8 cellular contexts compared by ENCODE assay signal in the genomic region with DNA sequence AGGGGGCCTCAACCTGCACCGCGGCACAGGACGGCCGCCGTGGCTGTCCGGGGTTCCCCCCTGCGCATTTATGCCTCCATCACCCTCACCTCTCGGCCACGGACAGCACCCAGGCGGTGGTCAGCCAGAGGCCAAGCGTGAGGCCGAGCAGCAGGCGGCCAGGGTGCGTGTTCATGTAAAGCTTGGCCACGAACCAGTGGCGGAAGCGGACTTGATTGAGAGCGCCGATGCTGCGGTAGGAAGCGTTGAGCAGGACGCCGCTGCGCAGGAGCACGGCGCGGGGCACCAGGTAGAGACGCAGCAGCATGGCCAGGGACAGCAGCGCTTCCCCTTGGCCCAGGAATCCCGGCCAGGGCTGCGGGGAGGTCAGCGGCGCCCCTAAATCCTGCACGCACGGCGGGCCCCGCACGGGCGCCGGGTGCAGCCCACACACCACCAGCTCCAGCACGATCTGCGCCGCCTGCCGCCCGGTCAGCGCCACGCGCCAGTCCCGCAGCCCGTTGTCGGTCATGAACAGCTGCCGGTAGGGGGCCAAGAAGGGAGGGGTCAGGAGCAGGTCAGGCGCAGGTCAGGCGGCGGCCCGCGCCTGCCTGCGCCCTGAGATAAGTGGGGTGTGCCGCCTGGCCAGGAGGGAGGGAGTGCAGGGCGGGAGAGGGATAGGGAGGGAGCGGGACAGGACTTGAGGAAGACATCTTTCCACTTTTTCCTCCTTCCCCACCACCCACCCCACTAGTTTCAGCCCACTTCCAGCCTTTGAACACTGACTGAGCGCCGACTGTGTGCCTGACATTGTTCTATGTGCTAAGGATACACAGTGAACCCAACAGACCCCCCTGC. TPM values are rescaled to one million over a fixed set of nuclear protein-coding genes. Genes with fewer than 3 reads are reported as not detected.
A peak's percentile ranks its signal among the peaks of the same experiment; 100 is the strongest.
DNase-seq lines count a peak whose midpoint lies in the region; ATAC-seq and TF ChIP-seq lines count a peak whose summit lies in the region.

No MANE protein-coding gene starts in this region.

- no peak overlapping the region for H3K9ac ChIP-seq in BLaER1

- ATAC-seq in WTC11 (peak; percentile 83), GM21717 (IDR thresholded peaks at IDR 0.05; ENCODE audit: unreplicated experiment) (no peak), GM21381 (IDR thresholded peaks at IDR 0.05; ENCODE audit: unreplicated experiment) (no peak)

- no peaks in the 10 kb centered on the region for H4K20me1 ChIP-seq in BLaER1

- no peak overlapping the region for H3K27ac Mint-ChIP-seq in WTC11

- H3K9me3 Mint-ChIP-seq in WTC11, result no peaks in the 10 kb centered on the region

- no peak overlapping the region for H3K27ac ChIP-seq in BLaER1
- H3K27ac ChIP-seq in cardiac muscle cell, result no peak overlapping the region

- H3K4me1 ChIP-seq in BLaER1 (peaks cover 58% of the 10 kb centered on the region), cardiac muscle cell (ENCODE audit: low read depth) (peaks cover 4% of the 10 kb centered on the region)

- H3K4me3 Mint-ChIP-seq in WTC11, result peak overlapping the region; percentile 72

- TF ChIP-seq CTCF in WTC11 (IDR thresholded peaks at IDR 0.05) (peak; percentile 44), cardiac muscle cell (IDR thresholded peaks at IDR 0.05; ENCODE audit: low read depth, low read length) (peak; percentile 74)

- DNase-seq in WTC11 (ENCODE audit: low spot score) (peak; percentile 92), cardiac muscle cell (ENCODE audit: low read depth in 1 of 2, low spot score in 1 of 2) (peak; percentile 69 to 86), occipital lobe (lab: John Stamatoyannopoulos, UW) (peak; percentile 51), NCI-H146 treated with DMSO at 0.1 percent for 48 hours (lab: John Stamatoyannopoulos, UW; ENCODE audit: unreplicated experiment) (no peak), cerebellar nuclear complex (lab: John Stamatoyannopoulos, UW) (no peak)

- 0 out of 2 replicates have a peak overlapping the region, but pooled peaks have one; percentile 48 for H3K4me2 ChIP-seq in BLaER1

- CTCF ChIA-PET in WTC11 (lab: Charles Lee), result interaction anchor here (0.7 to 7.4 kb wide), 21 partner anchors 8 to 996 kb away, joined by 3 to 101 read pairs (median 4); partner anchors contain the start of genes IRGC, IRGQ, SMG9 and ZNF283

- H3K27me3 Mint-ChIP-seq in WTC11 (ENCODE audit: low read depth), result peaks cover 75% of the 10 kb centered on the region

- no peak overlapping the region for H3K4me3 ChIP-seq in BLaER1
- peak overlapping the region; percentile 6 for H3K4me3 ChIP-seq in cardiac muscle cell

- POLR2A ChIA-PET in WTC11 (lab: Charles Lee), result interaction anchor here (0.6 to 1.9 kb wide), 5 partner anchors 11 to 106 kb away, joined by 3 to 12 read pairs (median 3); partner anchors contain the start of gene SMG9

- H3K36me3 ChIP-seq in BLaER1 (peaks cover 64% of the 10 kb centered on the region), cardiac muscle cell (no peaks in the 10 kb centered on the region)

- H3K27me3 ChIP-seq in BLaER1 (no peaks in the 10 kb centered on the region), cardiac muscle cell (peaks cover 84% of the 10 kb centered on the region)

- peaks cover 39% of the 10 kb centered on the region for H3K4me1 Mint-ChIP-seq in WTC11

- H3K36me3 Mint-ChIP-seq in WTC11, result no peaks in the 10 kb centered on the region

- H3K9me3 ChIP-seq in BLaER1 (no peaks in the 10 kb centered on the region), cardiac muscle cell (ENCODE audit: low read depth) (no peaks in the 10 kb centered on the region)

TF ChIP-seq in WTC11, 78 proteins besides CTCF, POLR2A, EP300 and RAD21:
- TF ChIP-seq, protein P1, sequence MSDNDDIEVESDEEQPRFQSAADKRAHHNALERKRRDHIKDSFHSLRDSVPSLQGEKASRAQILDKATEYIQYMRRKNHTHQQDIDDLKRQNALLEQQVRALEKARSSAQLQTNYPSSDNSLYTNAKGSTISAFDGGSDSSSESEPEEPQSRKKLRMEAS (CRISPR knock-in tag; IDR thresholded peaks at IDR 0.05), result peak; percentile 75
- TF ChIP-seq GABPB1 (CRISPR knock-in tag; IDR thresholded peaks at IDR 0.05), result 0 out of 2 replicates have a peak, but pooled peaks have one; percentile 43
- no peak for TF ChIP-seq ZNF416 (CRISPR knock-in tag; IDR thresholded peaks at IDR 0.05)
- TF ChIP-seq ZNF138 (CRISPR knock-in tag; conservative IDR thresholded peaks at IDR 0.05), result no peak
- TF ChIP-seq ZNF121 (CRISPR knock-in tag; IDR thresholded peaks at IDR 0.05), result peak; percentile 80
- TF ChIP-seq GRHL2 (CRISPR knock-in tag; IDR thresholded peaks at IDR 0.05; ENCODE audit: insufficient replicate concordance, severe bottlenecking), result no peak
- peak; percentile 42; the same call in 1 of the 2 replicates for TF ChIP-seq E2F5 (CRISPR knock-in tag; IDR thresholded peaks at IDR 0.05)
- TF ChIP-seq HMGXB4 (CRISPR knock-in tag; IDR thresholded peaks at IDR 0.05), result peak; percentile 58
- TF ChIP-seq, protein P2, sequence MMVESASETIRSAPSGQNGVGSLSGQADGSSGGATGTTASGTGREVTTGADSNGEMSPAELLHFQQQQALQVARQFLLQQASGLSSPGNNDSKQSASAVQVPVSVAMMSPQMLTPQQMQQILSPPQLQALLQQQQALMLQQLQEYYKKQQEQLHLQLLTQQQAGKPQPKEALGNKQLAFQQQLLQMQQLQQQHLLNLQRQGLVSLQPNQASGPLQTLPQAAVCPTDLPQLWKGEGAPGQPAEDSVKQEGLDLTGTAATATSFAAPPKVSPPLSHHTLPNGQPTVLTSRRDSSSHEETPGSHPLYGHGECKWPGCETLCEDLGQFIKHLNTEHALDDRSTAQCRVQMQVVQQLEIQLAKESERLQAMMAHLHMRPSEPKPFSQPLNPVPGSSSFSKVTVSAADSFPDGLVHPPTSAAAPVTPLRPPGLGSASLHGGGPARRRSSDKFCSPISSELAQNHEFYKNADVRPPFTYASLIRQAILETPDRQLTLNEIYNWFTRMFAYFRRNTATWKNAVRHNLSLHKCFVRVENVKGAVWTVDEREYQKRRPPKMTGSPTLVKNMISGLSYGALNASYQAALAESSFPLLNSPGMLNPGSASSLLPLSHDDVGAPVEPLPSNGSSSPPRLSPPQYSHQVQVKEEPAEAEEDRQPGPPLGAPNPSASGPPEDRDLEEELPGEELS (CRISPR knock-in tag; IDR thresholded peaks at IDR 0.05), result 0 out of 2 replicates have a peak, but pooled peaks have one; percentile 31
- peak; percentile 54; the same call in 1 of the 2 replicates for TF ChIP-seq FOXP1 (CRISPR knock-in tag; IDR thresholded peaks at IDR 0.05; ENCODE audit: borderline replicate concordance)

RNA-seq across cellular contexts. Expression of gene KCNN4, which starts 6.5 kb away (rescaled TPM):
- 0.76 to 1.1 TPM (median 0.98 TPM) in 3 replicates for total RNA-seq in WTC11 (2021)
- 0.60 and 1.5 TPM in 2 replicates for total RNA-seq in cardiac muscle cell
- not detected in 2 replicates for polyA plus RNA-seq in cardiac muscle cell
- total RNA-seq in occipital lobe, result 0.16 TPM

RNA-seq across cellular contexts. Expression of gene SMG9, which starts 19.6 kb away (rescaled TPM):
- total RNA-seq in WTC11 (2021) (25.7 to 39.6 TPM (median 34.3 TPM) in 3 replicates), cardiac muscle cell (41.2 and 54.1 TPM in 2 replicates), occipital lobe (6.4 TPM)
- 59.5 and 72.3 TPM in 2 replicates for polyA plus RNA-seq in cardiac muscle cell

RNA-seq across cellular contexts. Expression of gene LYPD5, which starts 27.9 kb away (rescaled TPM):
- 0.39 to 0.78 TPM (median 0.46 TPM) in 3 replicates for total RNA-seq in WTC11 (2021)
- total RNA-seq in cardiac muscle cell, result 0.11 TPM in 1 of 2 replicates, not detected in the other
- polyA plus RNA-seq in cardiac muscle cell, result 0.56 TPM in 1 of 2 replicates, not detected in the other
- 1.6 TPM for total RNA-seq in occipital lobe

RNA-seq across cellular contexts. Expression of gene ZNF283, which starts 52.8 kb away (rescaled TPM):
- 6.2 to 7.1 TPM (median 6.7 TPM) in 3 replicates for total RNA-seq in WTC11 (2021)
- total RNA-seq in cardiac muscle cell, result 26.8 and 33.7 TPM in 2 replicates
- polyA plus RNA-seq in cardiac muscle cell, result 9.8 and 22.4 TPM in 2 replicates
- total RNA-seq in occipital lobe, result 44.8 TPM

RNA-seq across cellular contexts. Expression of gene IRGC, which starts 58.4 kb away (rescaled TPM):
- not detected in 3 replicates for total RNA-seq in WTC11 (2021)
- not detected in 2 replicates for total RNA-seq in cardiac muscle cell
- polyA plus RNA-seq in cardiac muscle cell, result not detected in 2 replicates
- total RNA-seq in occipital lobe, result not detected

Comparison
In these comparisons a context has a peak if more than half of its experiments do, and no peak if none do; other contexts are left out.
1. DNase-seq: peak in WTC11 (single experiment), cardiac muscle cell (2 of 2) and occipital lobe (single experiment); none in NCI-H146 treated with DMSO at 0.1 percent for 48 hours (single experiment) and cerebellar nuclear complex (0 of 2).